15 cellular contexts compared by ENCODE assay signal in the genomic region with DNA sequence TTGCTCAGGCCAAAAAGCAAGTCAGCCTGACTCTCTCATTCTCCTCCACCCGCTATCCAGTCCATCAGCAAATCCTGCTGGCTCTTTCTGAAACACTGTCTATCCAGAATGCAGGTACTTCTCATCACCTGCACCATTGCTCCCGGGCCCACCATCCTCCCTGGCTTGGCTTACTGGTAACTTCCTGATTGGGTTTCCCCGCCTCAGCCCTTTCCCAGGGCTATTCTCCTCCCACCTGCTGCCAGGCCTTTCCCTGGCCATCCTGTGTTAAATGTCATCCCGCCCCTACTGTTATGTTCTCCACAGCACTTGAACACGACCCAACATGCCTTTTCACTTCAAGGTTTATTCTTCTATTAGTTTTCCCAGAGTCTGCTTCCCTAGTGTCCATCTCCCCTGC.
DNase-seq lines count a peak whose midpoint lies in the region; ATAC-seq and TF ChIP-seq lines count a peak whose summit lies in the region.
"Had no signal": no experiment of that assay in that cellular context is flagged by ENCODE, and none has a peak within 500 bp of the region (broad histone marks: within the 10 kb centered on the region; RNA-seq: fewer than 3 reads in every experiment).

No MANE protein-coding gene starts in this region.

- H3F3A ChIP-seq in Loucy (ENCODE audit: low read depth): no peaks in the 10 kb centered on the region

- no peaks in the 10 kb centered on the region for H3K27me3 ChIP-seq in Loucy (ENCODE audit: insufficient read depth, low read length, poor library complexity, severe bottlenecking)
- H3K27me3 ChIP-seq: uterus had no signal

- no peak overlapping the region for H3K4me2 ChIP-seq in Loucy (ENCODE audit: low read depth, low read length, poor library complexity, severe bottlenecking)

- H4K20me1 ChIP-seq in Loucy (ENCODE audit: insufficient read depth, low read length, poor library complexity, severe bottlenecking): no peaks in the 10 kb centered on the region

- no peaks in the 10 kb centered on the region for H3K79me2 ChIP-seq in Loucy (ENCODE audit: insufficient read depth, low read length)

- ATAC-seq in GM21515 (IDR thresholded peaks at IDR 0.05; ENCODE audit: unreplicated experiment): no peak

- no peaks in the 10 kb centered on the region for H3K9me2 ChIP-seq in Loucy (replicated peaks; ENCODE audit: low read depth, low read length)

- DNase-seq in G401 (ENCODE audit: low spot score) (peak; percentile 43), SHP77 (lab: John Stamatoyannopoulos, UW) (peak; percentile 48 to 64), left kidney (ENCODE audit: low read depth, low spot score) (peak; percentile 11), mesenteric fat pad (ENCODE audit: low spot score) (no peak), GM20000 (ENCODE audit: low spot score) (no peak)
- DNase-seq: activated CD4-positive, alpha-beta T cell treated with anti-CD3 and anti-CD28 coated beads, Interleukin-2, amount 10 ng/mL, durations not matched to agents 7 days and 5 days; activated T-cell treated with anti-CD3 and anti-CD28 coated beads, Interleukin-2, amount 50 U/mL, for 48 hours; foreskin melanocyte; immature natural killer cell; KBM-7; NCI-H1436; SIG-M5; uterus had no signal

- no peak for TF ChIP-seq CTCF in Loucy (conservative IDR thresholded peaks at IDR 0.05; ENCODE audit: low read length)
- TF ChIP-seq CTCF in GM20000 (IDR thresholded peaks at IDR 0.05; ENCODE audit: extremely low read depth, missing control alignments): no peak

- H3K9me3 ChIP-seq in Loucy (ENCODE audit: insufficient read depth, low read depth, low read length): no peaks in the 10 kb centered on the region
- H3K9me3 ChIP-seq: uterus had no signal

- no peak overlapping the region for H3K4me3 ChIP-seq in Loucy (ENCODE audit: low read length, poor library complexity, severe bottlenecking)
- H3K4me3 ChIP-seq: uterus had no signal

- H3K9ac ChIP-seq in Loucy (ENCODE audit: low read depth, low read length, poor library complexity, severe bottlenecking): peak overlapping the region; percentile 5

- H2AFZ ChIP-seq in Loucy (ENCODE audit: low read length): no peak overlapping the region

- H3K4me1 ChIP-seq in Loucy (ENCODE audit: insufficient read depth, low read length, poor library complexity, severe bottlenecking): no peaks in the 10 kb centered on the region
- H3K4me1 ChIP-seq: uterus had no signal

- no peaks in the 10 kb centered on the region for H3K36me3 ChIP-seq in Loucy (ENCODE audit: insufficient read depth, low read length)
- H3K36me3 ChIP-seq: uterus had no signal

- in situ Hi-C loops in G401 (cut with HindIII; ENCODE audit: low sequenced_read_pairs): no loop called here

Comparison
In these comparisons a context has a peak if more than half of its experiments do, and no peak if none do; other contexts are left out.
1. DNase-seq: peak in G401 (single experiment), SHP77 (2 of 2) and left kidney (single experiment); none in mesenteric fat pad (single experiment) and GM20000 (single experiment).